In genomic region chr18:44946529-44947113, GRCh38 we compare ENCODE assay signal across 19 cellular contexts.
A peak's percentile ranks its signal among the peaks of the same experiment; 100 is the strongest.
DNase-seq lines count a peak whose midpoint lies in the region; ATAC-seq and TF ChIP-seq lines count a peak whose summit lies in the region.
"Had no signal": no experiment of that assay in that cellular context is flagged by ENCODE, and none has a peak within 500 bp of the region (broad histone marks: within the 10 kb centered on the region; RNA-seq: fewer than 3 reads in every experiment).

No MANE protein-coding gene starts in this region.

- H3K27me3 ChIP-seq in neural cell (ENCODE audit: insufficient read depth, low read depth, low read length), result no peaks in the 10 kb centered on the region
- H3K27me3 ChIP-seq: heart right ventricle, testis had no signal

- peaks cover 38% of the 10 kb centered on the region for H3K79me2 ChIP-seq in neural cell (replicated peaks; ENCODE audit: insufficient read depth, low read length)
- H3K79me2 ChIP-seq: parathyroid adenoma had no signal

- no peak overlapping the region for H2AFZ ChIP-seq in neural cell (ENCODE audit: low read depth, low read length)
- H2AFZ ChIP-seq: parathyroid adenoma had no signal

- H3K9ac ChIP-seq in neural cell (ENCODE audit: low read length), result peak overlapping the region; percentile 38
- H3K9ac ChIP-seq: parathyroid adenoma had no signal

- H4K20me1 ChIP-seq in neural cell (ENCODE audit: insufficient read depth), result no peaks in the 10 kb centered on the region

- no peak overlapping the region for H3K4me2 ChIP-seq in neural cell (ENCODE audit: low read length)

- H3K4me3 ChIP-seq in neural cell (ENCODE audit: low read length), result peak overlapping the region; percentile 30
- H3K4me3 ChIP-seq: heart right ventricle, testis had no signal

- no peaks in the 10 kb centered on the region for H3K9me2 ChIP-seq in neural cell (ENCODE audit: insufficient read depth, low read length)

- TF ChIP-seq RAD21 in neural cell (conservative IDR thresholded peaks at IDR 0.05), result no peak

- H3K36me3 ChIP-seq in neural cell (ENCODE audit: insufficient read depth, low read length), result no peaks in the 10 kb centered on the region

- no peak for ATAC-seq in omental fat pad (ENCODE audit: low FRiP score)
- ATAC-seq: esophagus mucosa, heart right ventricle, T-cell had no signal

- peaks cover 5% of the 10 kb centered on the region for H3F3A ChIP-seq in neural cell (ENCODE audit: insufficient read depth, low read length, poor library complexity, severe bottlenecking)

- DNase-seq in HuH-7 (ENCODE audit: low spot score) (peak; percentile 23), NCI-H2029 treated with DMSO at 0.1 percent for 48 hours (lab: John Stamatoyannopoulos, UW) (peak; percentile 84), NCI-H82 (lab: John Stamatoyannopoulos, UW) (peak; percentile 58), EL (no peak), GOT3 (lab: John Stamatoyannopoulos, UW) (no peak), T1000 (lab: John Stamatoyannopoulos, UW) (no peak), omental fat pad (ENCODE audit: low spot score) (no peak)
- DNase-seq: activated gamma-delta T cell; heart right ventricle; kidney; midbrain; NCI-H526 treated with DMSO at 0.1 percent for 48 hours; stimulated activated CD4-positive, alpha-beta T cell treated with anti-CD3 and anti-CD28 coated beads, Interleukin-4, amount 100 ng/mL, for 1 hour; stimulated activated CD8-positive, alpha-beta memory T cell treated with anti-CD3 and anti-CD28 coated beads, Interleukin-4, amount 100 ng/mL, for 48 hours; T-cell; testis had no signal

- TF ChIP-seq CTCF in neural cell (IDR thresholded peaks at IDR 0.05; ENCODE audit: poor library complexity, severe bottlenecking) (no peak), omental fat pad (IDR thresholded peaks at IDR 0.05) (no peak)

- H3K9me3 ChIP-seq in neural cell (ENCODE audit: low read length), result no peaks in the 10 kb centered on the region
- H3K9me3 ChIP-seq: heart right ventricle, testis had no signal

- TF ChIP-seq EP300 in neural cell (conservative IDR thresholded peaks at IDR 0.05; ENCODE audit: poor library complexity, severe bottlenecking), result no peak

- peak overlapping the region; percentile 79 for H3K27ac ChIP-seq in neural cell (ENCODE audit: low read length)
- H3K27ac ChIP-seq: heart right ventricle, parathyroid adenoma, testis had no signal

TF ChIP-seq in neural cell, 6 proteins besides CTCF, POLR2A, EP300 and RAD21:
- TF ChIP-seq EZH2 (IDR thresholded peaks at IDR 0.05; ENCODE audit: borderline replicate concordance, insufficient read depth, low read length, poor library complexity, severe bottlenecking) (no peak), SMC3 (conservative IDR thresholded peaks at IDR 0.05; ENCODE audit: poor library complexity) (no peak), MXI1 (conservative IDR thresholded peaks at IDR 0.05; ENCODE audit: poor library complexity, severe bottlenecking) (no peak), TAF1 (IDR thresholded peaks at IDR 0.05; ENCODE audit: low read depth) (no peak), POLR2AphosphoS5 (IDR thresholded peaks at IDR 0.05) (no peak)
- TF ChIP-seq, protein P1, sequence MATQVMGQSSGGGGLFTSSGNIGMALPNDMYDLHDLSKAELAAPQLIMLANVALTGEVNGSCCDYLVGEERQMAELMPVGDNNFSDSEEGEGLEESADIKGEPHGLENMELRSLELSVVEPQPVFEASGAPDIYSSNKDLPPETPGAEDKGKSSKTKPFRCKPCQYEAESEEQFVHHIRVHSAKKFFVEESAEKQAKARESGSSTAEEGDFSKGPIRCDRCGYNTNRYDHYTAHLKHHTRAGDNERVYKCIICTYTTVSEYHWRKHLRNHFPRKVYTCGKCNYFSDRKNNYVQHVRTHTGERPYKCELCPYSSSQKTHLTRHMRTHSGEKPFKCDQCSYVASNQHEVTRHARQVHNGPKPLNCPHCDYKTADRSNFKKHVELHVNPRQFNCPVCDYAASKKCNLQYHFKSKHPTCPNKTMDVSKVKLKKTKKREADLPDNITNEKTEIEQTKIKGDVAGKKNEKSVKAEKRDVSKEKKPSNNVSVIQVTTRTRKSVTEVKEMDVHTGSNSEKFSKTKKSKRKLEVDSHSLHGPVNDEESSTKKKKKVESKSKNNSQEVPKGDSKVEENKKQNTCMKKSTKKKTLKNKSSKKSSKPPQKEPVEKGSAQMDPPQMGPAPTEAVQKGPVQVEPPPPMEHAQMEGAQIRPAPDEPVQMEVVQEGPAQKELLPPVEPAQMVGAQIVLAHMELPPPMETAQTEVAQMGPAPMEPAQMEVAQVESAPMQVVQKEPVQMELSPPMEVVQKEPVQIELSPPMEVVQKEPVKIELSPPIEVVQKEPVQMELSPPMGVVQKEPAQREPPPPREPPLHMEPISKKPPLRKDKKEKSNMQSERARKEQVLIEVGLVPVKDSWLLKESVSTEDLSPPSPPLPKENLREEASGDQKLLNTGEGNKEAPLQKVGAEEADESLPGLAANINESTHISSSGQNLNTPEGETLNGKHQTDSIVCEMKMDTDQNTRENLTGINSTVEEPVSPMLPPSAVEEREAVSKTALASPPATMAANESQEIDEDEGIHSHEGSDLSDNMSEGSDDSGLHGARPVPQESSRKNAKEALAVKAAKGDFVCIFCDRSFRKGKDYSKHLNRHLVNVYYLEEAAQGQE (IDR thresholded peaks at IDR 0.05; ENCODE audit: borderline replicate concordance), result no peak

Comparison
In these comparisons a context has a peak if more than half of its experiments do, and no peak if none do; other contexts are left out.
1. DNase-seq: peak in HuH-7 (single experiment), NCI-H2029 treated with DMSO at 0.1 percent for 48 hours (single experiment) and NCI-H82 (single experiment); none in EL (single experiment), GOT3 (single experiment), T1000 (single experiment) and omental fat pad (single experiment).